8 cellular contexts compared by ENCODE assay signal in genomic region chr22:21651521-21652009, GRCh38. TPM values are rescaled to one million over a fixed set of nuclear protein-coding genes. Genes with fewer than 3 reads are reported as not detected.
DNase-seq lines count a peak whose midpoint lies in the region; ATAC-seq lines count a peak whose summit lies in the region.

No MANE protein-coding gene starts in this region.

- H3K4me3 Mint-ChIP-seq in activated T-cell treated with anti-CD3 and anti-CD28 coated beads, Interleukin-2, amount 50 U/mL, for 72 hours = peak overlapping the region; percentile 95 to 99
- peak overlapping the region; percentile 82 for H3K4me3 Mint-ChIP-seq in central memory CD8-positive, alpha-beta T cell

- no peaks in the 10 kb centered on the region for H3K36me3 ChIP-seq in muscle layer of colon (ENCODE audit: insufficient read depth, low read length)

- H3K9ac ChIP-seq in muscle layer of colon (ENCODE audit: low read length) = peak overlapping the region; percentile 27

- H3K27ac Mint-ChIP-seq in activated T-cell treated with anti-CD3 and anti-CD28 coated beads, Interleukin-2, amount 50 U/mL, for 72 hours = peak overlapping the region; percentile 88
- peak overlapping the region; percentile 73 for H3K27ac Mint-ChIP-seq in central memory CD8-positive, alpha-beta T cell (ENCODE audit: low read depth)

- no peak overlapping the region for H3K27ac ChIP-seq in muscle layer of colon (ENCODE audit: low read depth, low read length)

- H3K27me3 ChIP-seq in muscle layer of colon (ENCODE audit: control insufficient read depth in 1 of 2, insufficient read depth in 2 of 2, low read length in 2 of 2) = peaks cover 1 to 13% of the 10 kb centered on the region in 2 donors

- no peaks in the 10 kb centered on the region for H3K9me3 Mint-ChIP-seq in activated T-cell treated with anti-CD3 and anti-CD28 coated beads, Interleukin-2, amount 50 U/mL, for 72 hours
- H3K9me3 Mint-ChIP-seq in central memory CD8-positive, alpha-beta T cell = no peaks in the 10 kb centered on the region

- peak; percentile 35 to 39 for ATAC-seq in activated T-cell treated with anti-CD3 and anti-CD28 coated beads, Interleukin-2, amount 50 U/mL, for 72 hours (replicated peaks in 1 of 2)
- peak; percentile 2 for ATAC-seq in HG03521 (IDR thresholded peaks at IDR 0.05; ENCODE audit: unreplicated experiment)
- ATAC-seq in central memory CD8-positive, alpha-beta T cell (replicated peaks; ENCODE audit: extremely low read depth, poor library complexity, severe bottlenecking) = peak; percentile 17

- H3K9me3 ChIP-seq in muscle layer of colon (ENCODE audit: low read length) = no peaks in the 10 kb centered on the region

- H3K4me1 ChIP-seq in muscle layer of colon (ENCODE audit: insufficient read depth, low read length) = peaks cover 9% of the 10 kb centered on the region

- peaks cover 7% of the 10 kb centered on the region in 2 donors for H3K36me3 Mint-ChIP-seq in activated T-cell treated with anti-CD3 and anti-CD28 coated beads, Interleukin-2, amount 50 U/mL, for 72 hours (ENCODE audit: insufficient read depth in 2 of 2)
- H3K36me3 Mint-ChIP-seq in central memory CD8-positive, alpha-beta T cell (ENCODE audit: insufficient read depth) = peaks cover 8% of the 10 kb centered on the region

- H3K4me3 ChIP-seq in muscle layer of colon (ENCODE audit: low read depth in 1 of 2, low read length in 2 of 2) = peak overlapping the region; percentile 30 to 82

- peak in 1 of 2 donors; percentile 28 for DNase-seq in activated T-cell treated with anti-CD3 and anti-CD28 coated beads, Interleukin-2, amount 50 U/mL, for 72 hours
- no peak for DNase-seq in activated T-cell treated with anti-CD3 and anti-CD28 coated beads, Interleukin-2, amount 50 U/mL, for 48 hours
- no peak for DNase-seq in central memory CD8-positive, alpha-beta T cell (ENCODE audit: low spot score in 2 of 2)
- DNase-seq in NCI-H510A (lab: John Stamatoyannopoulos, UW) (no peak), NCI-H345 treated with DMSO at 0.1 percent for 48 hours (lab: John Stamatoyannopoulos, UW; ENCODE audit: unreplicated experiment) (no peak), DMS79 treated with DMSO at 0.1 percent for 48 hours (lab: John Stamatoyannopoulos, UW) (no peak)

- peaks cover 20% of the 10 kb centered on the region for H3K4me1 Mint-ChIP-seq in activated T-cell treated with anti-CD3 and anti-CD28 coated beads, Interleukin-2, amount 50 U/mL, for 72 hours (ENCODE audit: low read depth)
- H3K4me1 Mint-ChIP-seq in central memory CD8-positive, alpha-beta T cell = peaks cover 23% of the 10 kb centered on the region

- H3K27me3 Mint-ChIP-seq in activated T-cell treated with anti-CD3 and anti-CD28 coated beads, Interleukin-2, amount 50 U/mL, for 72 hours (ENCODE audit: low read depth) = no peaks in the 10 kb centered on the region
- H3K27me3 Mint-ChIP-seq in central memory CD8-positive, alpha-beta T cell = no peaks in the 10 kb centered on the region

RNA-seq across cellular contexts. Expression of gene SDF2L1, which starts 9.5 kb away (rescaled TPM):
- 10 to 100 TPM; 22.8 to 29.9 TPM for total RNA-seq in activated T-cell treated with anti-CD3 and anti-CD28 coated beads, Interleukin-2, amount 50 U/mL, for 72 hours

RNA-seq across cellular contexts. Expression of gene PPIL2, which starts 14.2 kb away (rescaled TPM):
- 10 to 100 TPM; 36.4 to 39.5 TPM for total RNA-seq in activated T-cell treated with anti-CD3 and anti-CD28 coated beads, Interleukin-2, amount 50 U/mL, for 72 hours

RNA-seq across cellular contexts. Expression of gene CCDC116, which starts 19.0 kb away (rescaled TPM):
- under 1 TPM; 0.22 to 0.51 TPM for total RNA-seq in activated T-cell treated with anti-CD3 and anti-CD28 coated beads, Interleukin-2, amount 50 U/mL, for 72 hours

RNA-seq across cellular contexts. Expression of gene YDJC, which starts 21.7 kb away (rescaled TPM):
- 10 to 100 TPM; 39.7 to 48.8 TPM for total RNA-seq in activated T-cell treated with anti-CD3 and anti-CD28 coated beads, Interleukin-2, amount 50 U/mL, for 72 hours
